16 cellular contexts compared by ENCODE assay signal in genomic region chr10:129712000-129712399, GRCh38.
A peak's percentile ranks its signal among the peaks of the same experiment; 100 is the strongest.
DNase-seq lines count a peak whose midpoint lies in the region; ATAC-seq, FAIRE-seq and TF ChIP-seq lines count a peak whose summit lies in the region.
"Had no signal": no experiment of that assay in that cellular context is flagged by ENCODE, and none has a peak within 500 bp of the region (broad histone marks: within the 10 kb centered on the region; RNA-seq: fewer than 3 reads in every experiment).

No MANE protein-coding gene starts in this region.

- no peak overlapping the region for H4K8ac ChIP-seq in mesenchymal stem cell (ENCODE audit: low read length)

- no peak overlapping the region for H4K91ac ChIP-seq in mesenchymal stem cell (ENCODE audit: low read length)

- H3K36me3 ChIP-seq in liver (ENCODE audit: control insufficient read depth in 4 of 4, insufficient read depth in 3 of 4, low read depth in 1 of 4, low read length in 3 of 4) (no peaks in the 10 kb centered on the region), HepG2 (replicated peaks in 1 of 2; ENCODE audit: control insufficient read depth in 1 of 2, insufficient read depth in 2 of 2, low read length in 2 of 2) (0 out of 5 replicates have a peak, but pooled peaks cover 1 to 3% of the 10 kb centered on the region in 2 experiments), mesenchymal stem cell (ENCODE audit: control insufficient read depth in 1 of 2, insufficient read depth in 2 of 2, low read depth in 1 of 2, low read length in 2 of 2) (peaks cover 0 to 18% of the 10 kb centered on the region in 2 experiments)
- H3K36me3 ChIP-seq: HAP-1 had no signal

- TF ChIP-seq CTCF in liver (IDR thresholded peaks at IDR 0.05; ENCODE audit: low read depth, low read length, missing input control) (no peak), HepG2 (CRISPR knock-in tag; IDR thresholded peaks at IDR 0.05) (no peak)

- H3K23ac ChIP-seq in mesenchymal stem cell (ENCODE audit: low read length in 2 of 2): no peak overlapping the region

- intact Hi-C loops in HepG2 (cut with micrococcal nuclease; ENCODE audit: unreplicated experiment): no loop called here
- intact Hi-C loops in posterior vena cava (cut with DNase I): no loop called here

- H3K27ac ChIP-seq in liver (ENCODE audit: low read depth in 1 of 2, low read length in 2 of 2) (peak overlapping the region; percentile 4 to 37), HepG2 (ENCODE audit: extremely low read length, insufficient read depth, low read length) (no peak overlapping the region), mesenchymal stem cell (ENCODE audit: low read length, poor library complexity, severe bottlenecking) (no peak overlapping the region)
- H3K27ac ChIP-seq: BLaER1 had no signal

- H3K79me1 ChIP-seq in mesenchymal stem cell (replicated peaks; ENCODE audit: low read length, poor library complexity, severe bottlenecking): no peaks in the 10 kb centered on the region

- POLR2A ChIA-PET in HepG2 (lab: Yijun Ruan, JAX): no interaction called here

- H3K4ac ChIP-seq in mesenchymal stem cell (ENCODE audit: low read depth in 1 of 2, low read length in 2 of 2): no peak overlapping the region

- no peak overlapping the region for H2BK120ac ChIP-seq in mesenchymal stem cell (ENCODE audit: low read depth, low read length)

- WGBS in liver: 85% methylated on average over 8 of the region's 8 CpGs
- WGBS in HepG2 (ENCODE audit: low lambda C conversion rate): 88% methylated on average over 8 of the region's 8 CpGs
- 96% methylated on average over 5 of the region's 8 CpGs for WGBS in mesenchymal stem cell

- H3K4me3 ChIP-seq in liver (ENCODE audit: low read depth in 1 of 3, low read length in 3 of 3) (no peak overlapping the region), HepG2 (replicated peaks in 1 of 3; ENCODE audit: insufficient read depth in 1 of 3, low read depth in 2 of 3, low read length in 3 of 3) (no peak overlapping the region), mesenchymal stem cell (ENCODE audit: insufficient read depth in 1 of 2, low read depth in 1 of 2, low read length in 2 of 2) (no peak overlapping the region)
- H3K4me3 ChIP-seq: BLaER1, GM12878, HAP-1 had no signal

- no peak for DNase-seq in HepG2 (ENCODE audit: low spot score)
- DNase-seq in islet precursor cell: peak; percentile 19
- DNase-seq in posterior vena cava (ENCODE audit: low spot score): peak; percentile 43
- DNase-seq in stimulated activated CD4-positive, alpha-beta T cell treated with anti-CD3 and anti-CD28 coated beads, Interleukin-2, amount 100 ng/mL, for 48 hours: no peak
- no peak for DNase-seq in DMS53 (lab: John Stamatoyannopoulos, UW)
- DNase-seq in mesenchymal stem cell: no peak
- DNase-seq: 8988T; CD4-positive, alpha-beta memory T cell; DMS153; DMS79 treated with DMSO at 0.1 percent for 48 hours; GOT3 had no signal

- no peaks in the 10 kb centered on the region for H4K20me1 ChIP-seq in HepG2 (ENCODE audit: insufficient read depth, low read length)

- TF ChIP-seq POLR2A in HepG2 (IDR thresholded peaks at IDR 0.05; ENCODE audit: insufficient read depth in 1 of 2, low read depth in 2 of 2, low read length in 2 of 2): no peak

- H2BK15ac ChIP-seq in mesenchymal stem cell (ENCODE audit: low read depth, poor library complexity, severe bottlenecking): no peak overlapping the region

- no peaks in the 10 kb centered on the region for H3K27me3 ChIP-seq in liver (ENCODE audit: control insufficient read depth in 4 of 4, insufficient read depth in 4 of 4, low read length in 3 of 4)
- H3K27me3 ChIP-seq in HepG2 (ENCODE audit: control insufficient read depth in 1 of 2, insufficient read depth in 2 of 2, low read length in 2 of 2): no peaks in the 10 kb centered on the region
- no peaks in the 10 kb centered on the region for H3K27me3 ChIP-seq in mesenchymal stem cell (ENCODE audit: control insufficient read depth in 1 of 2, insufficient read depth in 1 of 2, low read length in 2 of 2)
- H3K27me3 ChIP-seq: BLaER1 had no signal

- peaks cover 15 to 52% (median 50%) of the 10 kb centered on the region in 4 donors for H3K4me1 ChIP-seq in liver (ENCODE audit: control insufficient read depth in 4 of 4, insufficient read depth in 4 of 4, low read length in 3 of 4)
- peaks cover 9% of the 10 kb centered on the region; the same call in 1 of the 2 replicates for H3K4me1 ChIP-seq in HepG2 (ENCODE audit: insufficient read depth, low read length)
- H3K4me1 ChIP-seq in mesenchymal stem cell (ENCODE audit: control insufficient read depth, insufficient read depth, low read depth, low read length): peaks cover 4% of the 10 kb centered on the region
- H3K4me1 ChIP-seq: HAP-1 had no signal

- H3K14ac ChIP-seq in mesenchymal stem cell (ENCODE audit: low read length in 2 of 2): no peak overlapping the region

- in situ Hi-C loops in HepG2 (cut with HindIII; ENCODE audit: extremely low pct_ligation_motif_present, low pct_unique_long_range_greater_than_20kb): no loop called here

- CTCF ChIA-PET in HepG2 (lab: Yijun Ruan, JAX; ENCODE audit: low intra/inter-chr PET ratio, low total read pairs): no interaction called here

- H3K4me2 ChIP-seq in HepG2 (ENCODE audit: low read depth, low read length) (no peak overlapping the region), mesenchymal stem cell (ENCODE audit: low read length, poor library complexity, severe bottlenecking) (no peak overlapping the region)
- H3K4me2 ChIP-seq: BLaER1 had no signal

- H3K9me3 ChIP-seq in liver (ENCODE audit: control insufficient read depth in 4 of 4, low read length in 3 of 4) (no peaks in the 10 kb centered on the region), HepG2 (ENCODE audit: low read length) (no peaks in the 10 kb centered on the region), mesenchymal stem cell (ENCODE audit: control insufficient read depth, low read length) (no peaks in the 10 kb centered on the region)
- H3K9me3 ChIP-seq: BLaER1, HAP-1 had no signal

- H3K79me2 ChIP-seq in HepG2 (ENCODE audit: insufficient read depth, low read length): no peaks in the 10 kb centered on the region

- TF ChIP-seq EP300 in HepG2 (IDR thresholded peaks at IDR 0.05; ENCODE audit: low read depth in 2 of 2, low read length in 2 of 2): no peak
- TF ChIP-seq EP300 in HepG2 (CRISPR knock-in tag; IDR thresholded peaks at IDR 0.05; ENCODE audit: borderline replicate concordance): no peak

- H2BK12ac ChIP-seq in mesenchymal stem cell (ENCODE audit: low read length in 2 of 2): no peak overlapping the region

- no peak overlapping the region for H3K9ac ChIP-seq in liver (ENCODE audit: low read depth in 1 of 2, low read length in 2 of 2)
- H3K9ac ChIP-seq in HepG2 (ENCODE audit: insufficient read depth, low read depth, low read length): no peak overlapping the region
- no peak overlapping the region for H3K9ac ChIP-seq in mesenchymal stem cell (ENCODE audit: low read length)
- H3K9ac ChIP-seq: BLaER1 had no signal

- no peak for FAIRE-seq in HepG2 (lab: Jason Lieb, UNC)
- FAIRE-seq: GM12878, HTR-8/SVneo had no signal

- H2BK5ac ChIP-seq in mesenchymal stem cell (ENCODE audit: low read depth, low read length, poor library complexity, severe bottlenecking): no peak overlapping the region

- no peak for ATAC-seq in HepG2
- ATAC-seq: GM12878 had no signal

- H2AK5ac ChIP-seq in mesenchymal stem cell (ENCODE audit: low read length, severe bottlenecking): no peak overlapping the region

- no TSS peak for BruUV-seq in HepG2 (replicated peaks; lab: Mats Ljungman, UMichigan)

- no peak overlapping the region for H3K18ac ChIP-seq in mesenchymal stem cell (ENCODE audit: low read depth in 1 of 2, low read length in 2 of 2)

- TF ChIP-seq RAD21 in liver (IDR thresholded peaks at IDR 0.05) (no peak), HepG2 (CRISPR knock-in tag; IDR thresholded peaks at IDR 0.05) (no peak)

- H2AFZ ChIP-seq in HepG2 (ENCODE audit: low read length): no peak overlapping the region
- no peak overlapping the region for H2AFZ ChIP-seq in mesenchymal stem cell (ENCODE audit: low read depth, low read length)

TF ChIP-seq in liver, 16 proteins besides CTCF, POLR2A, EP300 and RAD21 (continues in another document):
- TF ChIP-seq MAX (IDR thresholded peaks at IDR 0.05): no peak
- TF ChIP-seq JUND (IDR thresholded peaks at IDR 0.05): no peak
- TF ChIP-seq TAF1 (conservative IDR thresholded peaks at IDR 0.05): no peak
- TF ChIP-seq HNF4G (IDR thresholded peaks at IDR 0.05): no peak

TF ChIP-seq in HepG2, 621 proteins besides CTCF, POLR2A, EP300 and RAD21 (continues in another document):
- no peak for TF ChIP-seq ZNF749 (CRISPR knock-in tag; IDR thresholded peaks at IDR 0.05; ENCODE audit: borderline replicate concordance)
- no peak for TF ChIP-seq RARG (CRISPR knock-in tag; IDR thresholded peaks at IDR 0.05; ENCODE audit: low read depth)
- TF ChIP-seq BHLHE40 (IDR thresholded peaks at IDR 0.05; ENCODE audit: low read length): no peak
- no peak for TF ChIP-seq RARA (CRISPR knock-in tag; IDR thresholded peaks at IDR 0.05)
- no peak for TF ChIP-seq PITX1 (CRISPR knock-in tag; IDR thresholded peaks at IDR 0.05)
- TF ChIP-seq RBFOX2 (IDR thresholded peaks at IDR 0.05; ENCODE audit: low read depth, low read length): no peak
- no peak for TF ChIP-seq DNMT3B (CRISPR knock-in tag; conservative IDR thresholded peaks at IDR 0.05)
- no peak for TF ChIP-seq SMAD1 (CRISPR knock-in tag; IDR thresholded peaks at IDR 0.05; ENCODE audit: borderline replicate concordance, low read depth)
- TF ChIP-seq PBX3 (CRISPR knock-in tag; IDR thresholded peaks at IDR 0.05; ENCODE audit: borderline replicate concordance): no peak
- no peak for TF ChIP-seq MLLT10 (CRISPR knock-in tag; IDR thresholded peaks at IDR 0.05)
- no peak for TF ChIP-seq ZNF678 (CRISPR knock-in tag; IDR thresholded peaks at IDR 0.05)
- TF ChIP-seq CERS6 (CRISPR knock-in tag; IDR thresholded peaks at IDR 0.05): no peak
- TF ChIP-seq NRL (CRISPR knock-in tag; IDR thresholded peaks at IDR 0.05; ENCODE audit: borderline replicate concordance): no peak

Comparison
In these comparisons a context has a peak if more than half of its experiments do, and no peak if none do; other contexts are left out.
1. H3K27ac ChIP-seq: peak in liver (2 of 2); none in HepG2 (single experiment) and mesenchymal stem cell (single experiment).
2. DNase-seq: peak in islet precursor cell (single experiment) and posterior vena cava (single experiment); none in HepG2 (single experiment), stimulated activated CD4-positive, alpha-beta T cell treated with anti-CD3 and anti-CD28 coated beads, Interleukin-2, amount 100 ng/mL, for 48 hours (0 of 2), DMS53 (single experiment) and mesenchymal stem cell (single experiment).